ENCODE assay signal across 8 cellular contexts in the genomic region with DNA sequence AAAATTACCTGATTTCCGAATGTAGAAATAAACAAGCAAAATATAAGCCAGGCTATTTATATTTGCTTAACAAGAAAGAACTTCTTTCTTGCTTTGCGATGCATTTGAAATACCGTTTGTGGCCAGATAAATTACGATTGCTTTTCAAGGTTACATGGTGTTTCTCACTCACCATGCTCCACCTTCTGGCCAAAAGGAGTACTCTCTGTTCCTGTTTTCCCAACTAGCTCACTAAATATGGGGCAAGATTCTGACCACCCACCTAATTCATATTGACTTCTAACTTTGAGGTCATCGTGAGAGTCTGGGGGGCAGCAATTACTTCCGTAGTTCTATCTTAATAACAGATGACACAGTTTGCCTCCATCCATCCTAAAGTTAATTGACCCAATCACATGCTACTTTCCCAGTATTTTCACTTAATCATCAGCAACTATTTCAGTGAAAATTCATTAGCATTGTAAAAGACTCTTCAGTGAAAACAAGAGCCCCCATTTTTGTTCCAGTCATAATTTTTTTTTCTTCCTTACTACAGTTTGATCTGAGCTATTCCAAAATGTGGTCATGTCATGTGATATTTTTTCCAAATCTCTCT. TPM values are rescaled to one million over a fixed set of nuclear protein-coding genes. Genes with fewer than 3 reads are reported as not detected.
DNase-seq lines count a peak whose midpoint lies in the region; ATAC-seq, FAIRE-seq and TF ChIP-seq lines count a peak whose summit lies in the region.

No MANE protein-coding gene starts in this region.

- H3K9me3 ChIP-seq in stomach = no peaks in the 10 kb centered on the region

- H3K4me1 ChIP-seq in stomach = peaks cover 0 to 11% (median 5%) of the 10 kb centered on the region in 4 donors

- ATAC-seq in HG03439 (IDR thresholded peaks at IDR 0.05; ENCODE audit: unreplicated experiment) = no peak

- no peaks in the 10 kb centered on the region for H3K36me3 ChIP-seq in bronchial epithelial cell (ENCODE audit: control insufficient read depth, insufficient read depth, low read length)
- no peaks in the 10 kb centered on the region for H3K36me3 ChIP-seq in stomach

- no peaks in the 10 kb centered on the region for H3K27me3 ChIP-seq in bronchial epithelial cell (ENCODE audit: control insufficient read depth, insufficient read depth, low read length)
- no peaks in the 10 kb centered on the region for H3K27me3 ChIP-seq in stomach

- H3K4me3 ChIP-seq in GM12865 (ENCODE audit: low read depth, low read length) = no peak overlapping the region
- H3K4me3 ChIP-seq in Jurkat, Clone E6-1 (ENCODE audit: low read length) = no peak overlapping the region
- H3K4me3 ChIP-seq in bronchial epithelial cell (ENCODE audit: low read depth, low read length) = no peak overlapping the region
- peak overlapping the region in 1 of 4 donors; percentile 25 for H3K4me3 ChIP-seq in stomach

- intact Hi-C loops in stomach (cut with DNase I; ENCODE audit: low total_unique reads) = loop anchor here (10.0 kb wide), 1 partner anchor 78 kb away; no protein-coding TSS in a partner anchor

- DNase-seq in AG08395 (ENCODE audit: low spot score) (peak; percentile 47), GM12865 (ENCODE audit: low read depth) (peak; percentile 65), NOMO-1 treated with DMSO at 0.1 percent for 48 hours (lab: John Stamatoyannopoulos, UW; ENCODE audit: unreplicated experiment) (peak; percentile 84), bronchial epithelial cell (ENCODE audit: low read depth) (peak; percentile 68), islet precursor cell (peak; percentile 58), stomach (peak; percentile 42)
- peak; percentile 58 for DNase-seq in Jurkat, Clone E6-1 (ENCODE audit: low read depth, low spot score)

- 1 to 2% (median 1%) methylated on average over 6 of the region's 6 CpGs for WGBS in stomach, 5 donors

- no peak for TF ChIP-seq POLR2A in stomach (IDR thresholded peaks at IDR 0.05)

- no peak overlapping the region for H3K27ac ChIP-seq in stomach

- FAIRE-seq in bronchial epithelial cell (lab: Jason Lieb, UNC) = no peak

- no peak for TF ChIP-seq EP300 in stomach (IDR thresholded peaks at IDR 0.05)

- TF ChIP-seq CTCF in GM12865 (IDR thresholded peaks at IDR 0.05; ENCODE audit: insufficient read depth, low read depth, low read length, missing control alignments) (peak; percentile 76), bronchial epithelial cell (IDR thresholded peaks at IDR 0.05; ENCODE audit: insufficient read depth, low read length, severe bottlenecking) (peak; percentile 76), stomach (IDR thresholded peaks at IDR 0.05) (peak in 5 of 7 experiments; percentile 66 to 92 (median 78))

RNA-seq across cellular contexts. Expression of a gene that starts 25.9 kb away (rescaled TPM):
- polyA plus RNA-seq in Jurkat, Clone E6-1 (2012; ENCODE audit: insufficient read depth, insufficient read length) = not detected
- 1.6 and 7.0 TPM in 2 replicates for total RNA-seq in bronchial epithelial cell
- total RNA-seq in stomach = 10 to 100 TPM in 3 of 5 donors, 1 to 10 TPM in 1, not detected in 1; 3.5 to 56.6 (median 20.1) TPM
- 1 to 10 TPM in 2 of 3 donors, not detected in 1; 3.0 to 8.3 TPM for polyA plus RNA-seq in stomach
